Comparison of ENCODE assay signal across 8 cellular contexts in genomic region chr2:96145028-96145939, GRCh38. TPM values are rescaled to one million over a fixed set of nuclear protein-coding genes. Genes with fewer than 3 reads are reported as not detected.
DNase-seq lines count a peak whose midpoint lies in the region; ATAC-seq and TF ChIP-seq lines count a peak whose summit lies in the region.

DUSP2 (minus strand) TSS chr2:96145440; CDS start chr2:96145354, 86 bp downstream.

- peak; percentile 51 for ATAC-seq in HG02623 (IDR thresholded peaks at IDR 0.05; ENCODE audit: unreplicated experiment)
- ATAC-seq in activated CD4-positive, alpha-beta T cell treated with anti-CD3 and anti-CD28 coated beads for 36 hours, result peak; percentile 45
- ATAC-seq in left lobe of liver, result peak; percentile 85

- POLR2A ChIA-PET in activated CD4-positive, alpha-beta T cell treated with anti-CD3 and anti-CD28 coated beads for 36 hours (lab: Charles Lee), result interaction anchor here (0.6 to 12.9 kb wide), 6 partner anchors 13 to 382 kb away, joined by 3 to 136 read pairs (median 62); partner anchors contain the start of gene STARD7

- DNase-seq in NCI-H1092 treated with DMSO at 0.1 percent for 48 hours (lab: John Stamatoyannopoulos, UW) (peak; percentile 31), chondrocyte (ENCODE audit: low spot score) (peak; percentile 64), left lobe of liver (ENCODE audit: low spot score) (peak; percentile 78), SK-N-DZ (ENCODE audit: low spot score) (no peak)
- DNase-seq in activated CD4-positive, alpha-beta T cell treated with anti-CD3 and anti-CD28 coated beads for 36 hours, result peak; percentile 97
- DNase-seq in stimulated activated CD4-positive, alpha-beta T cell treated with anti-CD3 and anti-CD28 coated beads, Interleukin-2, amount 100 ng/mL, for 48 hours, result peak; percentile 87 to 94

- H3K27ac Mint-ChIP-seq in activated CD4-positive, alpha-beta T cell treated with anti-CD3 and anti-CD28 coated beads for 36 hours, result peak within 1 kb of the TSS; percentile 99
- H3K27ac Mint-ChIP-seq in chondrocyte (ENCODE audit: unreplicated experiment), result no peak within 1 kb of the TSS

- H3K4me1 Mint-ChIP-seq in activated CD4-positive, alpha-beta T cell treated with anti-CD3 and anti-CD28 coated beads for 36 hours, result peaks cover 57% of the 10 kb centered on the region
- peaks cover 12% of the 10 kb centered on the region for H3K4me1 Mint-ChIP-seq in chondrocyte (ENCODE audit: low read depth)

- H3K36me3 Mint-ChIP-seq in activated CD4-positive, alpha-beta T cell treated with anti-CD3 and anti-CD28 coated beads for 36 hours (ENCODE audit: low read depth), result peaks cover 36% of the 10 kb centered on the region
- H3K36me3 Mint-ChIP-seq in chondrocyte (ENCODE audit: low read depth), result no peaks in the 10 kb centered on the region

- intact Hi-C loops in activated CD4-positive, alpha-beta T cell treated with anti-CD3 and anti-CD28 coated beads for 36 hours (cut with DNase I, micrococcal nuclease), result loop anchor here (1.0 to 5.0 kb wide), 10 partner anchors 19 to 1517 kb away; partner anchors contain the start of genes ACTR1B (in 1 of the 2), ARID5A (in 1 of the 2), CIAO1 (in 1 of the 2) and NCAPH (in 1 of the 2)

- no peaks in the 10 kb centered on the region for H3K9me3 Mint-ChIP-seq in activated CD4-positive, alpha-beta T cell treated with anti-CD3 and anti-CD28 coated beads for 36 hours (ENCODE audit: low read depth)
- no peaks in the 10 kb centered on the region for H3K9me3 Mint-ChIP-seq in chondrocyte (ENCODE audit: low read depth)

- no peaks in the 10 kb centered on the region for H3K27me3 Mint-ChIP-seq in activated CD4-positive, alpha-beta T cell treated with anti-CD3 and anti-CD28 coated beads for 36 hours
- H3K27me3 Mint-ChIP-seq in chondrocyte (ENCODE audit: low read depth), result peaks cover 2% of the 10 kb centered on the region

- no peak for TF ChIP-seq CTCF in chondrocyte (IDR thresholded peaks at IDR 0.05)

- H3K4me3 Mint-ChIP-seq in activated CD4-positive, alpha-beta T cell treated with anti-CD3 and anti-CD28 coated beads for 36 hours, result peak within 1 kb of the TSS; percentile 97
- H3K4me3 Mint-ChIP-seq in chondrocyte (ENCODE audit: unreplicated experiment), result peak within 1 kb of the TSS; percentile 67

- CTCF ChIA-PET in activated CD4-positive, alpha-beta T cell treated with anti-CD3 and anti-CD28 coated beads for 36 hours (lab: Charles Lee), result interaction anchor here (1.3 to 17.4 kb wide), 3 partner anchors 12 to 29 kb away, joined by 5 to 347 read pairs (median 18); no protein-coding TSS in a partner anchor

- peak; percentile 100 for TF ChIP-seq POLR2A in GM15510 (IDR thresholded peaks at IDR 0.05; ENCODE audit: borderline replicate concordance, extremely low read depth, insufficient read length)

RNA-seq across cellular contexts. Expression of gene DUSP2, which starts in this region (rescaled TPM):
- 100 to 1,000 TPM; 248 to 407 TPM for total RNA-seq in activated CD4-positive, alpha-beta T cell treated with anti-CD3 and anti-CD28 coated beads for 36 hours
- 0.31 to 1.3 TPM (median 1.1 TPM) in 3 replicates for total RNA-seq in chondrocyte
- 0.98 TPM for total RNA-seq in left lobe of liver
- 4.1 and 8.1 TPM in 2 replicates for polyA plus RNA-seq in SK-N-DZ (2014; cell fraction: cytosol; rRNA removed)
- polyA plus RNA-seq in SK-N-DZ (2014; cell fraction: nucleus; rRNA removed), result 40.0 and 55.5 TPM in 2 replicates

Comparison
In these comparisons a context has a peak if more than half of its experiments do, and no peak if none do; other contexts are left out.
1. RNA of gene DUSP2 (total RNA-seq): 248 to 407 TPM in activated CD4-positive, alpha-beta T cell treated with anti-CD3 and anti-CD28 coated beads for 36 hours; 0.31 to 1.3 TPM in chondrocyte and 0.98 TPM in left lobe of liver (single experiment); every median in the first group is over 100 times any median in the second.
2. Peak in DNase-seq and ATAC-seq in left lobe of liver; RNA of the gene not detected or under 1 TPM.
3. Peak in every context shown above with its lines, with median percentiles within 50 percentile points of each other: ATAC-seq.